In genomic region chr14:64464695-64465094, GRCh38 we compare ENCODE assay signal across 1 cellular context.
TF ChIP-seq lines count a peak whose summit lies in the region.

No MANE protein-coding gene starts in this region.

TF ChIP-seq in K562, 482 proteins besides CTCF, POLR2A, EP300 and RAD21:
- no peak for TF ChIP-seq CCAR2 (IDR thresholded peaks at IDR 0.05; ENCODE audit: low read depth, low read length)
- TF ChIP-seq NFYB (IDR thresholded peaks at IDR 0.05; ENCODE audit: extremely low read depth, insufficient read length) = no peak
